Comparison of ENCODE assay signal across 8 cellular contexts in the genomic region with DNA sequence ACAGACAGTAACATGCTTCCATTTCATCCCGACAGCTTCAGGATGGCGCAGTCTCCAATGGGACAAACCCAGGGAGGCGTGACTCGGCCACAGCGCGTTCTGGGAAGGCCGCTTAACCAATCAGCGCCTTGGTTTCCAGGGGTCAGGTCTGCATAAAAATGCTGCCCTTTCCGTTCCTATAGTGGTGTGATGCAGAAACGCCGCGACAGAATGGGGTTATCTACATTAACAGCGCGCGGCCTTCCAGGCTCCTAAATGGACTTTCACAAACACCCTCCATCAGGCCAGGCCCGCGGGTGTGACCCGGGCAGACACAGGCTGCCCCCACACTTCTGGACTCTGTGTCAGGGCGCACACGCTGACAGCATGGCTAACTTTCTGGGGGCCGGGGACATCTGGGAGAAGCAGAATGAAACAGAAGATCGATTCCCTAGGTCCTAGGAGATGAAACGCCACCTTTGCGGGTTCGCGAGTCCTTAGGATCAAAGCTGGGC. TPM values are rescaled to one million over a fixed set of nuclear protein-coding genes. Genes with fewer than 3 reads are reported as not detected.
A peak's percentile ranks its signal among the peaks of the same experiment; 100 is the strongest.
DNase-seq lines count a peak whose midpoint lies in the region; ATAC-seq and TF ChIP-seq lines count a peak whose summit lies in the region.

No MANE protein-coding gene starts in this region.

- DNase-seq in NCI-H524 (lab: John Stamatoyannopoulos, UW) = peak; percentile 79 to 93
- DNase-seq in adrenal gland = peak; percentile 85 to 94 (median 92)
- DNase-seq in Right ventricle myocardium superior = peak; percentile 86
- DNase-seq in non-pigmented ciliary epithelial cell (ENCODE audit: low read depth) = peak; percentile 56

- H3K9me3 ChIP-seq in BLaER1 (no peaks in the 10 kb centered on the region), adrenal gland (replicated peaks in 1 of 3) (no peaks in the 10 kb centered on the region)

- H3K27me3 ChIP-seq in BLaER1 (peaks cover 12% of the 10 kb centered on the region; the same call in 1 of the 2 replicates), adrenal gland (no peaks in the 10 kb centered on the region)

- peaks cover 27% of the 10 kb centered on the region for H3K4me1 ChIP-seq in BLaER1
- peaks cover 4 to 14% of the 10 kb centered on the region in 2 donors for H3K4me1 ChIP-seq in adrenal gland (replicated peaks in 1 of 2)

- peak overlapping the region; percentile 61 for H3K9ac ChIP-seq in BLaER1

- H3K4me3 ChIP-seq in BLaER1 = peak overlapping the region; percentile 73
- H3K4me3 ChIP-seq in adrenal gland = peak overlapping the region; percentile 8 to 69 (median 46)

- H4K20me1 ChIP-seq in BLaER1 = no peaks in the 10 kb centered on the region

- peak; percentile 23 for ATAC-seq in GM18867 (IDR thresholded peaks at IDR 0.05; ENCODE audit: unreplicated experiment)
- ATAC-seq in HG03342 (IDR thresholded peaks at IDR 0.05; ENCODE audit: unreplicated experiment) = peak; percentile 27
- ATAC-seq in Right ventricle myocardium superior (ENCODE audit: poor library complexity) = peak; percentile 93
- no peak for ATAC-seq in GM18519 (IDR thresholded peaks at IDR 0.05; ENCODE audit: low FRiP score, unreplicated experiment)

- WGBS in adrenal gland, 4 donors = 0 to 2% (median 1%) methylated on average over 12 to 26 of the region's 26 CpGs

- no peaks in the 10 kb centered on the region for H3K36me3 ChIP-seq in BLaER1
- H3K36me3 ChIP-seq in adrenal gland (replicated peaks in 1 of 2) = no peaks in the 10 kb centered on the region

- intact Hi-C loops in adrenal gland (cut with DNase I) = no loop called here
- intact Hi-C loops in Right ventricle myocardium superior (cut with DNase I) = loop anchor here (10.0 kb wide), 1 partner anchor 80 kb away; no protein-coding TSS in a partner anchor

- peak overlapping the region; percentile 89 for H3K4me2 ChIP-seq in BLaER1

- TF ChIP-seq CTCF in adrenal gland (IDR thresholded peaks at IDR 0.05) = no peak

- H3K27ac ChIP-seq in BLaER1 (no peak overlapping the region), adrenal gland (peak overlapping the region; percentile 24 to 76 (median 64))

- TF ChIP-seq POLR2A in adrenal gland (IDR thresholded peaks at IDR 0.05) = peak in 1 of 2 donors; percentile 29

RNA-seq across cellular contexts. Expression of gene TMEM231, which starts 0.8 kb away (rescaled TPM):
- 10 to 100 TPM in 3 of 8 donors, 1 to 10 TPM in 5; 6.2 to 11.3 (median 9.5) TPM for total RNA-seq in adrenal gland
- 10 to 100 TPM in 1 of 3 donors, 1 to 10 TPM in 2; 2.8 to 13.4 (median 4.8) TPM for polyA plus RNA-seq in adrenal gland
- 4.1 TPM for total RNA-seq in Right ventricle myocardium superior

RNA-seq across cellular contexts. Expression of gene GABARAPL2, which starts 10.9 kb away (rescaled TPM):
- 100 to 1,000 TPM in 7 of 8 donors, 10 to 100 TPM in 1; 98.2 to 197 (median 167) TPM for total RNA-seq in adrenal gland
- 100 to 1,000 TPM in 2 of 3 donors, 10 to 100 TPM in 1; 93.9 to 200 (median 123) TPM for polyA plus RNA-seq in adrenal gland
- total RNA-seq in Right ventricle myocardium superior = 239 TPM

RNA-seq across cellular contexts. Expression of gene CHST5, which starts 19.4 kb away (rescaled TPM):
- under 1 TPM in 6 of 8 donors, not detected in 2; 0.07 to 0.68 (median 0.29) TPM for total RNA-seq in adrenal gland
- polyA plus RNA-seq in adrenal gland = under 1 TPM in 2 of 3 donors, not detected in 1; 0.32 to 0.61 TPM
- total RNA-seq in Right ventricle myocardium superior = 0.22 TPM
